In the genomic region with DNA sequence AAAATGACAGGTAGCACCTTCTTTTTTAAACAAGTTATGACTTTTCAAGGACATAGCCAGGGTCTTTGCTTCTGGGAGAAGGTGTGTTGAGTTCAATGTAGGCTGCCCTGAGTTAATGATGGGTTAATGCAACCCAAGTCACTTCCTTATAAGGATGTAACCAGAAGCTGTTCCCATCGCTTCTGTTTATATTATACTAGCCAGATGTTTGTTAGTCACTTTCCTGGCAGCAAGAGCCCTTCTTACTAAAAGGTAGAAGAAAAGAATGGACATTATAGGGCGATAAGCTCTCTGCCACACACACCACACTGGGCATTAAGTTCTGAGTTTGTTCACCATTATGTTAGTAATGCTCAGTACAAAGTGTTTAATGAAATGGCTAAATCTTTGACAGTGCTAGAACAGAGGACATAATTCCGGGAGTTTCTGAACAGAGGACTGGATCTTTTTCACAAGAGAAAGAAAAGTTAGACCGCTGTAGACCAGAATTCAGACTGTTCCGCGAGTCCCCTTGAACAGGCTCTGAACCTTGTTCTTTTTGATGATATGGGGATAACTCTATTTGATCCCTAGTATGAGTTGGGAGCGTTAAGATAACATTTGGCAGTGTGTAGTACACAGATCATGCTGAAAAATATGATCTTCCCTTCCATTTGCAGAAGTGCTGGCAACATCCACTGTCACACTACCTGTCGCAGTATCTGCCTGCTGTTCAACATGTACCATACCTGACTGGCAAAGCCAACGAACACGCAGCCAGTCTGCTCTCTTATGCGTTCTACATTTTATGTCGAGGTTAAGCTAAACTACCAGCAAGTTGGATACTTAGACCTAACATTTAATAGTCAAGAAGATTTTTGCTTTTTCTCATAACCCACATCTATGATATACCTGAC, we compare ENCODE assay signal across 13 cellular contexts. TPM values are rescaled to one million over a fixed set of nuclear protein-coding genes. Genes with fewer than 3 reads are reported as not detected.
DNase-seq lines count a peak whose midpoint lies in the region; ATAC-seq and TF ChIP-seq lines count a peak whose summit lies in the region.
"Had no signal": no experiment of that assay in that cellular context is flagged by ENCODE, and none has a peak within 500 bp of the region (broad histone marks: within the 10 kb centered on the region; RNA-seq: fewer than 3 reads in every experiment).

No MANE protein-coding gene starts in this region.

- H2BK12ac ChIP-seq in trophoblast cell (ENCODE audit: low read length): peak overlapping the region; percentile 61

- POLR2A ChIA-PET in activated CD8-positive, alpha-beta T cell treated with anti-CD3 and anti-CD28 coated beads for 36 hours (lab: Charles Lee): no interaction called here

- no peak overlapping the region for H4K8ac ChIP-seq in trophoblast cell (ENCODE audit: low read depth, low read length)

- H3K9me3 ChIP-seq in trophoblast cell (ENCODE audit: insufficient read depth, low read depth, low read length): no peaks in the 10 kb centered on the region
- H3K9me3 ChIP-seq: SJSA1 had no signal

- no peak overlapping the region for H2BK5ac ChIP-seq in trophoblast cell (ENCODE audit: low read depth, low read length, poor library complexity)

- H2AFZ ChIP-seq in trophoblast cell (ENCODE audit: insufficient read depth, low read length, poor library complexity): no peak overlapping the region

- TF ChIP-seq CTCF in epithelial cell of proximal tubule (conservative IDR thresholded peaks at IDR 0.05; ENCODE audit: low read depth, low read length): no peak
- no peak for TF ChIP-seq CTCF in activated CD8-positive, alpha-beta T cell treated with anti-CD3 and anti-CD28 coated beads for 36 hours (IDR thresholded peaks at IDR 0.05)

- ATAC-seq in GM19455 (IDR thresholded peaks at IDR 0.05; ENCODE audit: unreplicated experiment) (no peak), HG02938 (IDR thresholded peaks at IDR 0.05; ENCODE audit: unreplicated experiment) (no peak)
- ATAC-seq in activated CD8-positive, alpha-beta T cell treated with anti-CD3 and anti-CD28 coated beads for 36 hours: no peak

- H3K79me1 ChIP-seq in trophoblast cell (ENCODE audit: low read length): peaks cover 2% of the 10 kb centered on the region

- peak overlapping the region; percentile 55 for H3K23ac ChIP-seq in trophoblast cell (ENCODE audit: low read length)

- H3K36me3 ChIP-seq in trophoblast cell (ENCODE audit: control insufficient read depth in 1 of 2, insufficient read depth in 2 of 2, low read length in 2 of 2): peaks cover 12 to 14% of the 10 kb centered on the region in 2 experiments

- peak overlapping the region; percentile 5 for H2BK120ac ChIP-seq in trophoblast cell (ENCODE audit: insufficient read depth, low read length, poor library complexity)

- H3K4me2 ChIP-seq in trophoblast cell (ENCODE audit: low read length): no peak overlapping the region

- H3K9ac ChIP-seq in trophoblast cell (ENCODE audit: low read length): no peak overlapping the region

- no peaks in the 10 kb centered on the region for H3K27me3 Mint-ChIP-seq in activated CD8-positive, alpha-beta T cell treated with anti-CD3 and anti-CD28 coated beads for 36 hours
- H3K27me3 Mint-ChIP-seq: activated T-cell treated with anti-CD3 and anti-CD28 coated beads, Interleukin-2, amount 50 U/mL, for 24 hours; stimulated activated naive CD8-positive, alpha-beta T cell treated with anti-CD3 and anti-CD28 coated beads, Interleukin-15, Interleukin-2, amounts not matched to agents 100 ng/mL and 50 ng/mL, for 24 hours had no signal

- H3K4me3 Mint-ChIP-seq in activated CD8-positive, alpha-beta T cell treated with anti-CD3 and anti-CD28 coated beads for 36 hours: no peak overlapping the region
- H3K4me3 Mint-ChIP-seq: activated T-cell treated with anti-CD3 and anti-CD28 coated beads, Interleukin-2, amount 50 U/mL, for 24 hours; stimulated activated naive CD8-positive, alpha-beta T cell treated with anti-CD3 and anti-CD28 coated beads, Interleukin-15, Interleukin-2, amounts not matched to agents 100 ng/mL and 50 ng/mL, for 24 hours had no signal

- intact Hi-C loops in activated CD8-positive, alpha-beta T cell treated with anti-CD3 and anti-CD28 coated beads for 36 hours (cut with micrococcal nuclease): no loop called here

- no peak overlapping the region for H3K27ac Mint-ChIP-seq in activated CD8-positive, alpha-beta T cell treated with anti-CD3 and anti-CD28 coated beads for 36 hours
- H3K27ac Mint-ChIP-seq: activated T-cell treated with anti-CD3 and anti-CD28 coated beads, Interleukin-2, amount 50 U/mL, for 24 hours; stimulated activated naive CD8-positive, alpha-beta T cell treated with anti-CD3 and anti-CD28 coated beads, Interleukin-15, Interleukin-2, amounts not matched to agents 100 ng/mL and 50 ng/mL, for 24 hours had no signal

- H3K79me2 ChIP-seq in trophoblast cell (ENCODE audit: control insufficient read depth, insufficient read depth, low read length, poor library complexity): peaks cover 2% of the 10 kb centered on the region

- H3K9me3 Mint-ChIP-seq in activated CD8-positive, alpha-beta T cell treated with anti-CD3 and anti-CD28 coated beads for 36 hours: no peaks in the 10 kb centered on the region
- H3K9me3 Mint-ChIP-seq: activated T-cell treated with anti-CD3 and anti-CD28 coated beads, Interleukin-2, amount 50 U/mL, for 24 hours; stimulated activated naive CD8-positive, alpha-beta T cell treated with anti-CD3 and anti-CD28 coated beads, Interleukin-15, Interleukin-2, amounts not matched to agents 100 ng/mL and 50 ng/mL, for 24 hours had no signal

- H4K91ac ChIP-seq in trophoblast cell (ENCODE audit: low read depth, low read length): no peak overlapping the region

- H3K14ac ChIP-seq in trophoblast cell (ENCODE audit: low read length): no peak overlapping the region

- no peak overlapping the region for H3K4me3 ChIP-seq in epithelial cell of proximal tubule (ENCODE audit: low read depth, low read length)
- no peak overlapping the region for H3K4me3 ChIP-seq in trophoblast cell (ENCODE audit: low read depth, low read length)
- H3K4me3 ChIP-seq: SJSA1 had no signal

- CTCF ChIA-PET in activated CD8-positive, alpha-beta T cell treated with anti-CD3 and anti-CD28 coated beads for 36 hours (lab: Charles Lee): no interaction called here

- peaks cover 9% of the 10 kb centered on the region in 2 experiments for H3K4me1 ChIP-seq in trophoblast cell (ENCODE audit: control insufficient read depth in 1 of 2, insufficient read depth in 2 of 2, low read length in 2 of 2)

- H4K12ac ChIP-seq in trophoblast cell (ENCODE audit: low read depth, low read length): no peak overlapping the region

- no peak overlapping the region for H3K27ac ChIP-seq in trophoblast cell (ENCODE audit: low read depth, low read length)
- H3K27ac ChIP-seq: SJSA1 had no signal

- no peak overlapping the region for H3K4ac ChIP-seq in trophoblast cell (ENCODE audit: low read depth, low read length)

- H2AK5ac ChIP-seq in trophoblast cell (ENCODE audit: low read length): no peak overlapping the region

- DNase-seq in GM03348 (ENCODE audit: low spot score): peak; percentile 70
- peak; percentile 38 for DNase-seq in NCI-H2196 treated with DMSO at 0.1 percent for 48 hours (lab: John Stamatoyannopoulos, UW; ENCODE audit: unreplicated experiment)
- DNase-seq in epithelial cell of proximal tubule (ENCODE audit: low read depth): peak; percentile 87
- no peak for DNase-seq in trophoblast cell
- no peak for DNase-seq in stimulated activated CD4-positive, alpha-beta T cell treated with anti-CD3 and anti-CD28 coated beads, Interleukin-2, amount 100 ng/mL, for 24 hours
- no peak for DNase-seq in activated CD8-positive, alpha-beta T cell treated with anti-CD3 and anti-CD28 coated beads for 36 hours
- DNase-seq: activated T-cell treated with anti-CD3 and anti-CD28 coated beads, Interleukin-2, amount 50 U/mL, for 24 hours; GOT3; retina had no signal

- H3K27me3 ChIP-seq in trophoblast cell (ENCODE audit: insufficient read depth, low read length): no peaks in the 10 kb centered on the region
- H3K27me3 ChIP-seq: SJSA1 had no signal

- H3K18ac ChIP-seq in trophoblast cell (ENCODE audit: low read length): no peak overlapping the region

- no CpG with 5 or more reads among the region's 12 CpGs for WGBS in trophoblast cell (ENCODE audit: extremely low coverage, insufficient coverage, insufficient read length)

- H3K36me3 Mint-ChIP-seq in activated CD8-positive, alpha-beta T cell treated with anti-CD3 and anti-CD28 coated beads for 36 hours (ENCODE audit: low read depth): peaks cover 2% of the 10 kb centered on the region

- no peaks in the 10 kb centered on the region for H3K4me1 Mint-ChIP-seq in activated CD8-positive, alpha-beta T cell treated with anti-CD3 and anti-CD28 coated beads for 36 hours (ENCODE audit: low read depth)

RNA-seq across cellular contexts. Expression of a gene that starts 41.0 kb away (rescaled TPM):
- total RNA-seq in epithelial cell of proximal tubule: 87.9 and 90.5 TPM in 2 replicates
- polyA plus RNA-seq in trophoblast cell (2013): 45.9 and 49.7 TPM in 2 replicates
- 10 to 100 TPM; 32.3 to 33.8 TPM for total RNA-seq in activated CD8-positive, alpha-beta T cell treated with anti-CD3 and anti-CD28 coated beads for 36 hours

Comparison
In these comparisons a context has a peak if more than half of its experiments do, and no peak if none do; other contexts are left out.
1. DNase-seq: peak in GM03348 (single experiment), NCI-H2196 treated with DMSO at 0.1 percent for 48 hours (single experiment) and epithelial cell of proximal tubule (single experiment); none in trophoblast cell (0 of 2), stimulated activated CD4-positive, alpha-beta T cell treated with anti-CD3 and anti-CD28 coated beads, Interleukin-2, amount 100 ng/mL, for 24 hours (0 of 2) and activated CD8-positive, alpha-beta T cell treated with anti-CD3 and anti-CD28 coated beads for 36 hours (single experiment).